Comparison of ENCODE assay signal across 21 cellular contexts in the genomic region with DNA sequence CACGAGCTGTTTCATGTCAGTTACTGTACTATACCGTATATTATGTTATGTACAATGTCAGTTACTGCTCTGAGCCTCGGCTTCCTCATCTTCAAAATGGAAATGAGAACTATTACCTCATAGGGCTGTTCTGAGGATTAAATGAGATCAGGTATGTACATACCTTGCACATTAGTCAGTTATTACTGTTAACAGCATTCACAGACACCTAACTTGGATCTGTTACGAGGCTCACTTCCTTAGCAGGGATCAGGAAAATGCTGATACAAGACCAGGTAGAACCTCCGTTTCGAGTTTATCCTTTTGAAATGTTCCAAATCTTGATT.
DNase-seq lines count a peak whose midpoint lies in the region; ATAC-seq, FAIRE-seq and TF ChIP-seq lines count a peak whose summit lies in the region.
"Had no signal": no experiment of that assay in that cellular context is flagged by ENCODE, and none has a peak within 500 bp of the region (broad histone marks: within the 10 kb centered on the region; RNA-seq: fewer than 3 reads in every experiment).

No MANE protein-coding gene starts in this region.

- H3K27me3 Mint-ChIP-seq in memory B cell, result no peaks in the 10 kb centered on the region
- no peaks in the 10 kb centered on the region for H3K27me3 Mint-ChIP-seq in naive thymus-derived CD4-positive, alpha-beta T cell
- H3K27me3 Mint-ChIP-seq: activated naive CD8-positive, alpha-beta T cell treated with anti-CD3 and anti-CD28 coated beads, Interleukin-2, amount 10 ng/mL, durations not matched to agents 7 days and 5 days; T-cell had no signal

- H3K9me3 ChIP-seq in A549 (no peaks in the 10 kb centered on the region), GM12878 (replicated peaks; ENCODE audit: control insufficient read depth, insufficient read depth, low read length) (no peaks in the 10 kb centered on the region)
- H3K9me3 ChIP-seq in naive thymus-derived CD4-positive, alpha-beta T cell (ENCODE audit: control insufficient read depth in 2 of 3, low read length in 3 of 3), result no peaks in the 10 kb centered on the region
- H3K9me3 ChIP-seq: MG63, vagina had no signal

- RAD21 ChIA-PET in GM12878 (lab: Charles Lee; ENCODE audit: unreplicated experiment), result interaction anchor here (0.9 to 8.4 kb wide), 6 partner anchors 15 to 177 kb away, joined by 3 to 109 read pairs (median 4); partner anchors contain the start of gene SIRT5

- intact Hi-C loops in GM12878 (cut with micrococcal nuclease; ENCODE audit: unreplicated experiment), result no loop called here
- intact Hi-C loops in naive thymus-derived CD4-positive, alpha-beta T cell (cut with micrococcal nuclease), result no loop called here

- H3K4me1 ChIP-seq in A549, result peaks cover 47% of the 10 kb centered on the region
- peaks cover 42% of the 10 kb centered on the region for H3K4me1 ChIP-seq in GM12878 (ENCODE audit: control insufficient read depth, insufficient read depth, low read length)
- H3K4me1 ChIP-seq in naive thymus-derived CD4-positive, alpha-beta T cell (ENCODE audit: control insufficient read depth in 2 of 2, insufficient read depth in 2 of 2, low read length in 2 of 2), result no peaks in the 10 kb centered on the region

- DNase-seq in A549 (ENCODE audit: low read depth in 1 of 2, low spot score in 1 of 2) (no peak), HL-60 (ENCODE audit: low read depth in 1 of 2, low spot score in 1 of 2) (peak in 1 of 2 experiments; percentile 41), GM12878 (ENCODE audit: low read depth, low spot score) (no peak), memory B cell (ENCODE audit: low spot score in 2 of 2) (no peak), GM13977 (ENCODE audit: low spot score) (no peak), GM19239 (ENCODE audit: insufficient read length, low spot score) (no peak)
- DNase-seq in naive thymus-derived CD4-positive, alpha-beta T cell, result no peak
- no peak for DNase-seq in stimulated activated CD4-positive, alpha-beta T cell treated with anti-CD3 and anti-CD28 coated beads, Interleukin-12 subunit alpha, Interleukin-12 subunit beta, amount 100 ng/mL, for 4 hours
- DNase-seq: activated CD4-positive, alpha-beta memory T cell treated with anti-CD3 and anti-CD28 coated beads, Interleukin-2, amount 10 ng/mL, durations not matched to agents 7 days and 5 days; activated naive CD8-positive, alpha-beta T cell treated with anti-CD3 and anti-CD28 coated beads, Interleukin-2, amount 10 ng/mL, durations not matched to agents 7 days and 5 days; activated T-cell treated with anti-CD3 and anti-CD28 coated beads, Interleukin-2, amount 50 U/mL, for 48 hours; central memory CD4-positive, alpha-beta T cell; effector CD8-positive, alpha-beta T cell; EL; MG63; NCI-H774; stimulated activated CD4-positive, alpha-beta T cell treated with anti-CD3 and anti-CD28 coated beads, Interleukin-15, amount 100 ng/mL, for 24 hours; stimulated activated naive CD8-positive, alpha-beta T cell treated with anti-CD3 and anti-CD28 coated beads, Interleukin-15, Interleukin-2, amounts not matched to agents 100 U/mL and 50 U/mL, for 24 hours; T-cell had no signal

- ATAC-seq in A549, result 0 out of 6 replicates have a peak, but pooled peaks of 1 of the 2 experiments have one; percentile 17
- peak; percentile 14 for ATAC-seq in GM12878
- no peak for ATAC-seq in memory B cell (ENCODE audit: low read depth)
- no peak for ATAC-seq in naive thymus-derived CD4-positive, alpha-beta T cell
- ATAC-seq: stimulated activated naive CD8-positive, alpha-beta T cell treated with anti-CD3 and anti-CD28 coated beads, Interleukin-15, Interleukin-2, amounts not matched to agents 100 U/mL and 50 U/mL, for 24 hours; T-cell had no signal

- H3K27me3 ChIP-seq in HL-60 (ENCODE audit: insufficient read depth, poor library complexity, severe bottlenecking) (no peaks in the 10 kb centered on the region), GM12878 (replicated peaks in 1 of 2; ENCODE audit: control insufficient read depth in 2 of 2, insufficient read depth in 2 of 2, low read length in 1 of 2) (no peaks in the 10 kb centered on the region)
- no peaks in the 10 kb centered on the region for H3K27me3 ChIP-seq in naive thymus-derived CD4-positive, alpha-beta T cell (ENCODE audit: control insufficient read depth in 2 of 2, insufficient read depth in 2 of 2, low read length in 2 of 2)
- H3K27me3 ChIP-seq: vagina had no signal

- in situ Hi-C loops in GM12878 (cut with MboI) (no loop called here), GM13977 (cut with MboI; ENCODE audit: low pct_unique_long_range_greater_than_20kb, low sequenced_read_pairs, unreplicated experiment) (no loop called here)

- H2AFZ ChIP-seq in GM12878 (ENCODE audit: control insufficient read depth, low read depth, low read length), result no peak overlapping the region

- H3K36me3 Mint-ChIP-seq in memory B cell, result no peaks in the 10 kb centered on the region
- H3K36me3 Mint-ChIP-seq in naive thymus-derived CD4-positive, alpha-beta T cell, result no peaks in the 10 kb centered on the region
- H3K36me3 Mint-ChIP-seq: activated naive CD8-positive, alpha-beta T cell treated with anti-CD3 and anti-CD28 coated beads, Interleukin-2, amount 10 ng/mL, durations not matched to agents 7 days and 5 days; T-cell had no signal

- no TSS peak for BruUV-seq in GM12878 (replicated peaks; lab: Mats Ljungman, UMichigan)

- H3K9ac ChIP-seq in GM12878 (ENCODE audit: control insufficient read depth, insufficient read depth, low read length), result no peak overlapping the region

- no peak for TF ChIP-seq EP300 in A549 (IDR thresholded peaks at IDR 0.05)
- no peak for TF ChIP-seq EP300 in GM12878 (IDR thresholded peaks at IDR 0.05; ENCODE audit: borderline replicate concordance in 1 of 2, control insufficient read depth in 1 of 2, low read depth in 2 of 2, low read length in 2 of 2)

- FAIRE-seq in A549 (lab: Jason Lieb, UNC) (no peak), GM12878 (lab: Jason Lieb, UNC) (no peak), GM19239 (lab: Jason Lieb, UNC) (no peak)

- peak overlapping the region; percentile 94 for H3K27ac Mint-ChIP-seq in memory B cell
- no peak overlapping the region for H3K27ac Mint-ChIP-seq in naive thymus-derived CD4-positive, alpha-beta T cell
- H3K27ac Mint-ChIP-seq: activated CD4-positive, alpha-beta memory T cell treated with anti-CD3 and anti-CD28 coated beads, Interleukin-2, amount 10 ng/mL, durations not matched to agents 7 days and 5 days; activated naive CD8-positive, alpha-beta T cell treated with anti-CD3 and anti-CD28 coated beads, Interleukin-2, amount 10 ng/mL, durations not matched to agents 7 days and 5 days; T-cell had no signal

- no peak overlapping the region for H3K4me3 ChIP-seq in A549
- no peak overlapping the region for H3K4me3 ChIP-seq in HL-60 (replicated peaks; ENCODE audit: insufficient read depth, low read length)
- no peak overlapping the region for H3K4me3 ChIP-seq in GM12878
- H3K4me3 ChIP-seq in naive thymus-derived CD4-positive, alpha-beta T cell (ENCODE audit: low read length), result no peak overlapping the region
- H3K4me3 ChIP-seq: MG63, vagina had no signal

- peak overlapping the region; percentile 37 for H3K4me2 ChIP-seq in A549
- H3K4me2 ChIP-seq in GM12878 (ENCODE audit: control insufficient read depth, insufficient read depth), result no peak overlapping the region

- SMC1A ChIA-PET in GM12878 (lab: Charles Lee; ENCODE audit: uncharacterized antibody, unreplicated experiment), result interaction anchor here (0.8 to 12.3 kb wide), 11 partner anchors 9 to 58 kb away, joined by 3 to 240 read pairs (median 6); no protein-coding TSS in a partner anchor

- POLR2A ChIA-PET in A549 (lab: Yijun Ruan, JAX), result no interaction called here
- POLR2A ChIA-PET in GM12878 (lab: Charles Lee), result interaction anchor here (0.6 to 8.4 kb wide), 4 partner anchors 9 to 1124 kb away, joined by 3 to 96 read pairs (median 7); no protein-coding TSS in a partner anchor
- POLR2A ChIA-PET in naive thymus-derived CD4-positive, alpha-beta T cell (lab: Charles Lee), result no interaction called here

- H3K27ac ChIP-seq in A549, result peak overlapping the region; percentile 92 to 93; a peak in 5 of 6 replicates
- H3K27ac ChIP-seq in HL-60 (replicated peaks), result peak overlapping the region; percentile 81
- H3K27ac ChIP-seq in GM12878 (ENCODE audit: control insufficient read depth, insufficient read depth), result no peak overlapping the region; the same call in 1 of the 2 replicates
- H3K27ac ChIP-seq in naive thymus-derived CD4-positive, alpha-beta T cell (ENCODE audit: low read depth, low read length), result no peak overlapping the region
- H3K27ac ChIP-seq: vagina had no signal

- 55% methylated on average over 6 of the region's 6 CpGs for whole genome bisulfite sequencing in A549 (ENCODE audit: missing lambda C conversion rate)
- WGBS in GM12878 (ENCODE audit: insufficient coverage, insufficient replicate concordance, low lambda C conversion rate, missing lambda C conversion rate), result 67% methylated on average over 6 of the region's 6 CpGs

- H3K79me2 ChIP-seq in GM12878 (ENCODE audit: control insufficient read depth, insufficient read depth, low read length), result peaks cover 37% of the 10 kb centered on the region

- peaks cover 0 to 2% of the 10 kb centered on the region in 2 experiments; a peak in 1 of 4 replicates for H3K36me3 ChIP-seq in GM12878 (ENCODE audit: control insufficient read depth in 2 of 2, insufficient read depth in 2 of 2, low read length in 1 of 2)
- no peaks in the 10 kb centered on the region for H3K36me3 ChIP-seq in naive thymus-derived CD4-positive, alpha-beta T cell (ENCODE audit: control insufficient read depth in 2 of 3, insufficient read depth in 3 of 3, low read length in 3 of 3)
- H3K36me3 ChIP-seq: MG63, vagina had no signal

- TF ChIP-seq POLR2A in A549 (IDR thresholded peaks at IDR 0.05; ENCODE audit: low read length) (no peak), GM12878 (IDR thresholded peaks at IDR 0.05; ENCODE audit: low read depth, low read length) (no peak)

- CTCF ChIA-PET in A549 (lab: Yijun Ruan, JAX), result interaction anchor here (0.9 to 1.0 kb wide), 2 partner anchors 76 to 89 kb away, joined by 3 read pairs; partner anchors contain the start of gene GFOD1
- CTCF ChIA-PET in GM12878 (lab: Yijun Ruan, JAX), result interaction anchor here (1.2 to 7.6 kb wide), 6 partner anchors 10 to 204 kb away, joined by 3 to 60 read pairs (median 6); partner anchors contain the start of gene SIRT5
- CTCF ChIA-PET in naive thymus-derived CD4-positive, alpha-beta T cell (lab: Charles Lee), result no interaction called here

- no peaks in the 10 kb centered on the region for H3K9me3 Mint-ChIP-seq in memory B cell
- peaks cover 0 to 2% (median 0%) of the 10 kb centered on the region in 11 donors for H3K9me3 Mint-ChIP-seq in naive thymus-derived CD4-positive, alpha-beta T cell
- H3K9me3 Mint-ChIP-seq: activated CD4-positive, alpha-beta memory T cell treated with anti-CD3 and anti-CD28 coated beads, Interleukin-2, amount 10 ng/mL, durations not matched to agents 7 days and 5 days; activated naive CD8-positive, alpha-beta T cell treated with anti-CD3 and anti-CD28 coated beads, Interleukin-2, amount 10 ng/mL, durations not matched to agents 7 days and 5 days; nephron; T-cell had no signal

- H4K20me1 ChIP-seq in GM12878 (ENCODE audit: control insufficient read depth, insufficient read depth), result no peaks in the 10 kb centered on the region

- peaks cover 36% of the 10 kb centered on the region for H3K4me1 Mint-ChIP-seq in memory B cell
- peaks cover 0 to 14% (median 0%) of the 10 kb centered on the region in 7 donors for H3K4me1 Mint-ChIP-seq in naive thymus-derived CD4-positive, alpha-beta T cell

- TF ChIP-seq RAD21 in A549 (conservative IDR thresholded peaks at IDR 0.05 in 1 of 2, IDR thresholded peaks at IDR 0.05 in 1 of 2), result no peak
- no peak for TF ChIP-seq RAD21 in GM12878 (IDR thresholded peaks at IDR 0.05; ENCODE audit: insufficient read depth, low read depth, low read length)

- H3K4me3 Mint-ChIP-seq in memory B cell, result no peak overlapping the region
- no peak overlapping the region for H3K4me3 Mint-ChIP-seq in naive thymus-derived CD4-positive, alpha-beta T cell
- H3K4me3 Mint-ChIP-seq: activated CD4-positive, alpha-beta memory T cell treated with anti-CD3 and anti-CD28 coated beads, Interleukin-2, amount 10 ng/mL, durations not matched to agents 7 days and 5 days; activated naive CD8-positive, alpha-beta T cell treated with anti-CD3 and anti-CD28 coated beads, Interleukin-2, amount 10 ng/mL, durations not matched to agents 7 days and 5 days; nephron; T-cell had no signal

- TF ChIP-seq CTCF in A549 (IDR thresholded peaks at IDR 0.05) (no peak), HL-60 (IDR thresholded peaks at IDR 0.05; ENCODE audit: insufficient read depth, low read length) (no peak), GM12878 (IDR thresholded peaks at IDR 0.05 in 2 of 3, conservative IDR thresholded peaks at IDR 0.05 in 1 of 3; ENCODE audit: control insufficient read depth in 2 of 3, extremely low read depth in 1 of 3, insufficient read depth in 1 of 3, low read depth in 3 of 3, low read length in 3 of 3) (no peak), GM13977 (IDR thresholded peaks at IDR 0.05; ENCODE audit: extremely low read depth, insufficient read depth, missing control alignments) (no peak)

Comparison
In these comparisons a context has a peak if more than half of its experiments do, and no peak if none do; other contexts are left out.
1. H3K27ac ChIP-seq: peak in A549 (2 of 2) and HL-60 (single experiment); none in GM12878 (single experiment) and naive thymus-derived CD4-positive, alpha-beta T cell (single experiment).